In the genomic region with DNA sequence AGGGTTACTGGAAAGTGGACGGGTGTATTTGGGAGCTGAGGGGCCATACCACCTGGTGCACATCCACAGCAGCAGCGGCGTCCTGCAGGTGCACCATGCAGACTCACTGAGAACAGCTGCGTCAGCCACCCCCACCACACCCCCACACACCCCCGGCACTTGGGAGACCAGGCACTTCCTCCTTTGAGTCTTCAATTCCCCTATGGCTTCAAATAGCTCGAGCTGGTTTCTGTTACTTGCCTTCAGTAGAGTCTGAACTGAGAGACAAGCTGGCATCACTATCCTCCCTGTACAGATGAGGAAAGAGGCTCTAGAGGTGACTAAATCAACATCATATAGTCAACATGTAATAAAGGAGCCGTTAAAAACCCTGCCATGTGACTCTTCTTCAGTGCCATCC, we compare ENCODE assay signal across 8 cellular contexts. TPM values are rescaled to one million over a fixed set of nuclear protein-coding genes. Genes with fewer than 3 reads are reported as not detected.
DNase-seq lines count a peak whose midpoint lies in the region; ATAC-seq, FAIRE-seq and TF ChIP-seq lines count a peak whose summit lies in the region.

No MANE protein-coding gene starts in this region.

- TF ChIP-seq EP300 in GM12878 (IDR thresholded peaks at IDR 0.05; ENCODE audit: borderline replicate concordance in 1 of 2, control insufficient read depth in 1 of 2, low read depth in 2 of 2, low read length in 2 of 2) (peak; percentile 66; a peak in 2 of 4 replicates), sigmoid colon (IDR thresholded peaks at IDR 0.05) (no peak)

- POLR2A ChIA-PET in GM12878 (lab: Charles Lee), result interaction anchor here (0.7 to 5.3 kb wide), 12 partner anchors 9 to 80 kb away, joined by 3 to 51 read pairs (median 6); a partner anchor contains a TSS

- intact Hi-C loops in GM12878 (cut with micrococcal nuclease; ENCODE audit: unreplicated experiment), result no loop called here
- intact Hi-C loops in sigmoid colon (cut with DNase I), result loop anchor here (2.0 kb wide), 1 partner anchor 47 kb away; no protein-coding TSS in a partner anchor

- DNase-seq in stimulated activated CD4-positive, alpha-beta T cell treated with anti-CD3 and anti-CD28 coated beads, Interleukin-4, amount 100 ng/mL, for 1 hour, result peak; percentile 16
- DNase-seq in stimulated activated CD4-positive, alpha-beta T cell treated with anti-CD3 and anti-CD28 coated beads, Interleukin-2, amount 100 ng/mL, for 48 hours, result no peak
- DNase-seq in NCI-H2081 treated with DMSO at 0.1 percent for 48 hours (lab: John Stamatoyannopoulos, UW) (peak; percentile 53), GM12878 (ENCODE audit: low read depth, low spot score) (peak; percentile 75), sigmoid colon (no peak), ecto neural progenitor cell (ENCODE audit: low spot score) (no peak), H4 (ENCODE audit: low spot score) (no peak)

- H2AFZ ChIP-seq in GM12878 (ENCODE audit: control insufficient read depth, low read depth, low read length), result no peak overlapping the region

- H3K27ac ChIP-seq in GM12878 (ENCODE audit: control insufficient read depth, insufficient read depth) (no peak overlapping the region), sigmoid colon (peak overlapping the region; percentile 97 to 100 (median 99))

- peak overlapping the region; percentile 64 for H3K4me2 ChIP-seq in GM12878 (ENCODE audit: control insufficient read depth, insufficient read depth)

- H3K4me3 ChIP-seq in GM12878 (no peak overlapping the region; the same call in 1 of the 2 replicates), sigmoid colon (no peak overlapping the region)

- BruUV-seq in GM12878 (replicated peaks; lab: Mats Ljungman, UMichigan), result no TSS peak

- in situ Hi-C loops in GM12878 (cut with MboI), result no loop called here

- TF ChIP-seq CTCF in GM12878 (IDR thresholded peaks at IDR 0.05 in 2 of 3, conservative IDR thresholded peaks at IDR 0.05 in 1 of 3; ENCODE audit: control insufficient read depth in 2 of 3, extremely low read depth in 1 of 3, insufficient read depth in 1 of 3, low read depth in 3 of 3, low read length in 3 of 3) (no peak), sigmoid colon (IDR thresholded peaks at IDR 0.05) (no peak)

- H3K9me3 ChIP-seq in GM12878 (replicated peaks; ENCODE audit: control insufficient read depth, insufficient read depth, low read length) (no peaks in the 10 kb centered on the region), sigmoid colon (no peaks in the 10 kb centered on the region)

- no peaks in the 10 kb centered on the region; the same call in 1 of the 2 replicates for H4K20me1 ChIP-seq in GM12878 (ENCODE audit: control insufficient read depth, insufficient read depth)

- H3K36me3 ChIP-seq in GM12878 (ENCODE audit: control insufficient read depth in 2 of 2, insufficient read depth in 2 of 2, low read length in 1 of 2) (no peaks in the 10 kb centered on the region), sigmoid colon (no peaks in the 10 kb centered on the region)

- no peak for TF ChIP-seq POLR2A in GM12878 (IDR thresholded peaks at IDR 0.05; ENCODE audit: low read depth, low read length)
- TF ChIP-seq POLR2A in sigmoid colon (IDR thresholded peaks at IDR 0.05), result no peak

- H3K79me2 ChIP-seq in GM12878 (ENCODE audit: control insufficient read depth, insufficient read depth, low read length), result no peaks in the 10 kb centered on the region

- ATAC-seq in HG03025 (IDR thresholded peaks at IDR 0.05; ENCODE audit: low FRiP score, unreplicated experiment) (peak; percentile 48), GM12878 (peak; percentile 87)

- no peak overlapping the region for H3K9ac ChIP-seq in GM12878 (ENCODE audit: control insufficient read depth, insufficient read depth, low read length)

- WGBS in GM12878 (ENCODE audit: insufficient coverage, insufficient replicate concordance, low lambda C conversion rate, missing lambda C conversion rate), result 0% methylated on average over 6 of the region's 7 CpGs
- 9 to 16% methylated on average over 7 of the region's 7 CpGs for WGBS in sigmoid colon, 2 donors

- no peak for TF ChIP-seq RAD21 in GM12878 (IDR thresholded peaks at IDR 0.05; ENCODE audit: insufficient read depth, low read depth, low read length)

- H3K4me1 ChIP-seq in GM12878 (ENCODE audit: control insufficient read depth, insufficient read depth, low read length) (peaks cover 45% of the 10 kb centered on the region), sigmoid colon (peaks cover 0 to 100% (median 97%) of the 10 kb centered on the region in 4 donors)

- H3K27me3 ChIP-seq in GM12878 (replicated peaks in 1 of 2; ENCODE audit: control insufficient read depth in 2 of 2, insufficient read depth in 2 of 2, low read length in 1 of 2) (no peaks in the 10 kb centered on the region), sigmoid colon (no peaks in the 10 kb centered on the region)

- CTCF ChIA-PET in GM12878 (lab: Yijun Ruan, JAX), result interaction anchor here (0.7 to 9.5 kb wide), 13 partner anchors 10 to 84 kb away, joined by 3 to 77 read pairs (median 5); a partner anchor contains a TSS

- FAIRE-seq in GM12878 (lab: Jason Lieb, UNC), result no peak

- SMC1A ChIA-PET in GM12878 (lab: Charles Lee; ENCODE audit: uncharacterized antibody, unreplicated experiment), result interaction anchor here (0.6 to 8.2 kb wide), 22 partner anchors 9 to 81 kb away, joined by 3 to 138 read pairs (median 6); a partner anchor contains a TSS

- RAD21 ChIA-PET in GM12878 (lab: Charles Lee; ENCODE audit: unreplicated experiment), result interaction anchor here (0.5 to 5.2 kb wide), 16 partner anchors 11 to 347 kb away, joined by 3 to 86 read pairs (median 5); a partner anchor contains a TSS

TF ChIP-seq in GM12878, 131 proteins besides CTCF, POLR2A, EP300 and RAD21 (continues in another document):
- peak; percentile 100 for TF ChIP-seq TCF3 (IDR thresholded peaks at IDR 0.05; ENCODE audit: borderline replicate concordance, insufficient read depth, low read depth, low read length)
- TF ChIP-seq, protein P1, sequence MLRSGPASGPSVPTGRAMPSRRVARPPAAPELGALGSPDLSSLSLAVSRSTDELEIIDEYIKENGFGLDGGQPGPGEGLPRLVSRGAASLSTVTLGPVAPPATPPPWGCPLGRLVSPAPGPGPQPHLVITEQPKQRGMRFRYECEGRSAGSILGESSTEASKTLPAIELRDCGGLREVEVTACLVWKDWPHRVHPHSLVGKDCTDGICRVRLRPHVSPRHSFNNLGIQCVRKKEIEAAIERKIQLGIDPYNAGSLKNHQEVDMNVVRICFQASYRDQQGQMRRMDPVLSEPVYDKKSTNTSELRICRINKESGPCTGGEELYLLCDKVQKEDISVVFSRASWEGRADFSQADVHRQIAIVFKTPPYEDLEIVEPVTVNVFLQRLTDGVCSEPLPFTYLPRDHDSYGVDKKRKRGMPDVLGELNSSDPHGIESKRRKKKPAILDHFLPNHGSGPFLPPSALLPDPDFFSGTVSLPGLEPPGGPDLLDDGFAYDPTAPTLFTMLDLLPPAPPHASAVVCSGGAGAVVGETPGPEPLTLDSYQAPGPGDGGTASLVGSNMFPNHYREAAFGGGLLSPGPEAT (IDR thresholded peaks at IDR 0.05; ENCODE audit: low read depth), result no peak; the same call in 1 of the 2 replicates
- 0 out of 2 replicates have a peak, but pooled peaks have one; percentile 70 for TF ChIP-seq GATAD2B (conservative IDR thresholded peaks at IDR 0.05; ENCODE audit: low read depth)
- TF ChIP-seq MTA3 (IDR thresholded peaks at IDR 0.05; ENCODE audit: borderline replicate concordance, low read length), result no peak
- no peak for TF ChIP-seq NR2C2 (IDR thresholded peaks at IDR 0.05; ENCODE audit: borderline replicate concordance, control insufficient read depth, insufficient read length, low read depth)

RNA-seq across cellular contexts. Expression of a gene that starts 15.4 kb away (rescaled TPM):
- total RNA-seq in GM12878 (2013; cell fraction: nucleolus; rRNA removed), result 2.4 and 2.9 TPM in 2 replicates
- total RNA-seq in GM12878 (2014; rRNA removed) (2.7 and 2.9 TPM in 2 replicates), GM12878 (2014; rRNA removed; fragmentation: Illumina TruSeq; extraction: Trizol) (4.1 and 6.3 TPM in 2 replicates), GM12878 (2021) (6.6 and 7.4 TPM in 2 replicates), sigmoid colon (10 to 100 TPM; 29.5 to 64.0 (median 33.7) TPM)
- polyA plus RNA-seq in GM12878 (2011; ENCODE audit: low read depth), result 0.16 TPM
- polyA plus RNA-seq in GM12878 (2011; rRNA removed) (0.49 and 0.50 TPM in 2 replicates), GM12878 (2014; fragmentation: Illumina TruSeq; extraction: Trizol) (2.4 and 5.6 TPM in 2 replicates), GM12878 (2014; fragmentation: Nextera tagmentation; extraction: Ambion mirVana) (under 1 TPM; 0.24 to 0.80 TPM), GM12878 (2014; rRNA removed) (5.7 and 7.0 TPM in 2 replicates), GM12878 (2016; fragmentation: Nextera tagmentation; extraction: Ambion mirVana) (under 1 TPM; 0.55 to 0.71 TPM), sigmoid colon (10 to 100 TPM in 2 of 3 donors, 1 to 10 TPM in 1; 3.0 to 20.0 (median 11.4) TPM)
- 0.97 and 1.2 TPM in 2 replicates for polyA plus RNA-seq in GM12878 (2011; cell fraction: cytosol; rRNA removed)
- polyA plus RNA-seq in GM12878 (2011; cell fraction: nucleus; rRNA removed), result 3.0 and 4.4 TPM in 2 replicates
- polyA plus RNA-seq in GM12878 (2012), result 0.45 and 0.54 TPM in 2 replicates
- polyA minus RNA-seq in GM12878 (2011; rRNA and poly(A)+ RNA removed), result 0.22 and 0.72 TPM in 2 replicates
- polyA minus RNA-seq in GM12878 (2011; cell fraction: cytosol; rRNA and poly(A)+ RNA removed), result 0.94 TPM in 1 of 2 replicates, not detected in the other
- 0.97 and 1.1 TPM in 2 replicates for polyA minus RNA-seq in GM12878 (2011; cell fraction: nucleus; rRNA and poly(A)+ RNA removed)
- 7.4 and 8.1 TPM in 2 replicates for total RNA-seq in H4 (2014; rRNA removed; shearing (Covaris generic))

RNA-seq across cellular contexts. Expression of a gene that starts 48.3 kb away (rescaled TPM):
- 36.1 and 37.5 TPM in 2 replicates for total RNA-seq in GM12878 (2013; cell fraction: nucleolus; rRNA removed)
- 22.4 and 25.0 TPM in 2 replicates for total RNA-seq in GM12878 (2014; rRNA removed)
- 23.4 and 23.7 TPM in 2 replicates for total RNA-seq in GM12878 (2014; rRNA removed; fragmentation: Illumina TruSeq; extraction: Trizol)
- total RNA-seq in GM12878 (2021), result 22.9 and 25.7 TPM in 2 replicates
- polyA plus RNA-seq in GM12878 (2011; ENCODE audit: low read depth), result 9.9 TPM
- polyA plus RNA-seq in GM12878 (2011; rRNA removed), result 26.2 and 27.1 TPM in 2 replicates
- polyA plus RNA-seq in GM12878 (2011; cell fraction: cytosol; rRNA removed), result 18.8 and 20.1 TPM in 2 replicates
- 26.6 and 31.7 TPM in 2 replicates for polyA plus RNA-seq in GM12878 (2011; cell fraction: nucleus; rRNA removed)
- 14.5 and 15.0 TPM in 2 replicates for polyA plus RNA-seq in GM12878 (2012)
- polyA plus RNA-seq in GM12878 (2014; fragmentation: Illumina TruSeq; extraction: Trizol), result 28.2 and 32.4 TPM in 2 replicates
- 10 to 100 TPM in 1 of 2 experiments, 1 to 10 TPM in 1; 9.5 to 11.7 TPM for polyA plus RNA-seq in GM12878 (2014; fragmentation: Nextera tagmentation; extraction: Ambion mirVana)
- 13.7 and 15.1 TPM in 2 replicates for polyA plus RNA-seq in GM12878 (2014; rRNA removed)
- polyA plus RNA-seq in GM12878 (2016; fragmentation: Nextera tagmentation; extraction: Ambion mirVana), result 10 to 100 TPM; 14.8 to 18.2 TPM
- polyA minus RNA-seq in GM12878 (2011; rRNA and poly(A)+ RNA removed), result 39.4 and 50.4 TPM in 2 replicates
- 13.8 and 19.4 TPM in 2 replicates for polyA minus RNA-seq in GM12878 (2011; cell fraction: cytosol; rRNA and poly(A)+ RNA removed)
- 18.6 and 25.8 TPM in 2 replicates for polyA minus RNA-seq in GM12878 (2011; cell fraction: nucleus; rRNA and poly(A)+ RNA removed)
- total RNA-seq in sigmoid colon, result 100 to 1,000 TPM in 3 of 4 donors, 10 to 100 TPM in 1; 99.8 to 120 (median 105) TPM
- 10 to 100 TPM; 17.8 to 24.8 (median 21.0) TPM for polyA plus RNA-seq in sigmoid colon
- 50.4 and 60.6 TPM in 2 replicates for total RNA-seq in H4 (2014; rRNA removed; shearing (Covaris generic))

Comparison
In these comparisons a context has a peak if more than half of its experiments do, and no peak if none do; other contexts are left out.
1. DNase-seq: peak in stimulated activated CD4-positive, alpha-beta T cell treated with anti-CD3 and anti-CD28 coated beads, Interleukin-4, amount 100 ng/mL, for 1 hour (single experiment), NCI-H2081 treated with DMSO at 0.1 percent for 48 hours (single experiment) and GM12878 (single experiment); none in stimulated activated CD4-positive, alpha-beta T cell treated with anti-CD3 and anti-CD28 coated beads, Interleukin-2, amount 100 ng/mL, for 48 hours (0 of 2), sigmoid colon (single experiment), ecto neural progenitor cell (single experiment) and H4 (single experiment).